Comparison of ENCODE assay signal across 8 cellular contexts in genomic region chr4:185304944-185305690, GRCh38.
DNase-seq lines count a peak whose midpoint lies in the region; ATAC-seq and TF ChIP-seq lines count a peak whose summit lies in the region.

No MANE protein-coding gene starts in this region.

- H2AFZ ChIP-seq in osteoblast (ENCODE audit: low read length) = no peak overlapping the region

- H3K9me3 ChIP-seq in CD4-positive, alpha-beta T cell (ENCODE audit: control insufficient read depth, low read length) = no peaks in the 10 kb centered on the region
- no peaks in the 10 kb centered on the region for H3K9me3 ChIP-seq in SJCRH30 (replicated peaks)
- H3K9me3 ChIP-seq in osteoblast (ENCODE audit: low read depth, low read length) = no peaks in the 10 kb centered on the region

- peaks cover 24% of the 10 kb centered on the region for H3K36me3 Mint-ChIP-seq in CD4-positive, alpha-beta T cell (ENCODE audit: low read depth)
- H3K36me3 Mint-ChIP-seq in mesothelial cell of epicardium = no peaks in the 10 kb centered on the region

- no peaks in the 10 kb centered on the region for H3K27me3 Mint-ChIP-seq in CD4-positive, alpha-beta T cell
- H3K27me3 Mint-ChIP-seq in mesothelial cell of epicardium (ENCODE audit: low read depth) = no peaks in the 10 kb centered on the region

- no peaks in the 10 kb centered on the region for H4K20me1 ChIP-seq in osteoblast (ENCODE audit: insufficient read depth, low read length)

- intact Hi-C loops in CD4-positive, alpha-beta T cell (cut with DNase I, micrococcal nuclease) = loop anchor here in 1 of 2 experiments (5.0 kb wide), 1 partner anchor 263 kb away; no protein-coding TSS in a partner anchor

- H3K79me2 ChIP-seq in osteoblast (ENCODE audit: insufficient read depth, low read length) = peaks cover 4% of the 10 kb centered on the region

- no peaks in the 10 kb centered on the region for H3K36me3 ChIP-seq in SJCRH30
- H3K36me3 ChIP-seq in osteoblast (ENCODE audit: insufficient read depth, low read length) = peaks cover 13% of the 10 kb centered on the region

- DNase-seq in CD4-positive, alpha-beta T cell = peak in 5 of 10 experiments; percentile 1 to 9 (median 4)
- DNase-seq in SJCRH30 = peak; percentile 2 to 23
- no peak for DNase-seq in epithelial cell of prostate (ENCODE audit: low read depth, low spot score)
- peak; percentile 31 for DNase-seq in osteoblast (ENCODE audit: insufficient read length, low spot score, missing footprints)
- no peak for DNase-seq in mesothelial cell of epicardium (ENCODE audit: low spot score in 2 of 2, unreplicated experiment in 2 of 2)
- no peak for DNase-seq in T1000 (lab: John Stamatoyannopoulos, UW)

- no peaks in the 10 kb centered on the region for H3K9me3 Mint-ChIP-seq in CD4-positive, alpha-beta T cell
- no peaks in the 10 kb centered on the region for H3K9me3 Mint-ChIP-seq in mesothelial cell of epicardium

- H3K4me1 Mint-ChIP-seq in CD4-positive, alpha-beta T cell (ENCODE audit: low read depth) = peaks cover 3% of the 10 kb centered on the region
- H3K4me1 Mint-ChIP-seq in mesothelial cell of epicardium = no peaks in the 10 kb centered on the region

- H3K27ac Mint-ChIP-seq in CD4-positive, alpha-beta T cell = no peak overlapping the region
- H3K27ac Mint-ChIP-seq in mesothelial cell of epicardium = no peak overlapping the region

- H3K4me3 Mint-ChIP-seq in CD4-positive, alpha-beta T cell = no peak overlapping the region
- H3K4me3 Mint-ChIP-seq in mesothelial cell of epicardium = no peak overlapping the region

- H3K27ac ChIP-seq in CD4-positive, alpha-beta T cell (ENCODE audit: low read depth, low read length) = no peak overlapping the region
- H3K27ac ChIP-seq in SJCRH30 (no peak overlapping the region), epithelial cell of prostate (peak overlapping the region; percentile 90), osteoblast (ENCODE audit: low read depth, low read length) (peak overlapping the region; percentile 99)

- H3K4me1 ChIP-seq in SJCRH30 = no peaks in the 10 kb centered on the region
- H3K4me1 ChIP-seq in osteoblast (ENCODE audit: insufficient read depth, low read length) = peaks cover 26% of the 10 kb centered on the region

- CTCF ChIA-PET in CD4-positive, alpha-beta T cell (lab: Charles Lee) = interaction anchor here (0.5 kb wide), 1 partner anchor 74 kb away, joined by 4 read pairs; no protein-coding TSS in a partner anchor

- no peak for TF ChIP-seq CTCF in CD4-positive, alpha-beta T cell (IDR thresholded peaks at IDR 0.05)
- TF ChIP-seq CTCF in osteoblast (IDR thresholded peaks at IDR 0.05; ENCODE audit: extremely low read depth, low read depth, low read length) = peak; percentile 41
- TF ChIP-seq CTCF in mesothelial cell of epicardium (IDR thresholded peaks at IDR 0.05; ENCODE audit: unreplicated experiment) = no peak

- peak overlapping the region; percentile 51 for H3K4me2 ChIP-seq in osteoblast (ENCODE audit: insufficient read depth, low read length)

- peak; percentile 82 for ATAC-seq in CD4-positive, alpha-beta T cell (ENCODE audit: poor library complexity)
- ATAC-seq in GM19023 (IDR thresholded peaks at IDR 0.05; ENCODE audit: unreplicated experiment) = peak; percentile 43
- ATAC-seq in HG03097 (IDR thresholded peaks at IDR 0.05; ENCODE audit: low FRiP score, unreplicated experiment) = peak; percentile 45

- POLR2A ChIA-PET in CD4-positive, alpha-beta T cell (lab: Charles Lee) = no interaction called here

- H3K4me3 ChIP-seq in SJCRH30 = no peak overlapping the region
- H3K4me3 ChIP-seq in osteoblast (ENCODE audit: insufficient read depth, low read length) = no peak overlapping the region

- H3K27me3 ChIP-seq in CD4-positive, alpha-beta T cell (ENCODE audit: control insufficient read depth, insufficient read depth, low read length) = no peaks in the 10 kb centered on the region
- H3K27me3 ChIP-seq in SJCRH30 = no peaks in the 10 kb centered on the region
- no peaks in the 10 kb centered on the region for H3K27me3 ChIP-seq in osteoblast (ENCODE audit: insufficient read depth, low read length)

Comparison
In these comparisons a context has a peak if more than half of its experiments do, and no peak if none do; other contexts are left out.
1. DNase-seq: peak in SJCRH30 (2 of 2) and osteoblast (single experiment); none in epithelial cell of prostate (single experiment), mesothelial cell of epicardium (0 of 2) and T1000 (single experiment).
2. H3K27ac ChIP-seq: peak in epithelial cell of prostate (single experiment) and osteoblast (single experiment); none in CD4-positive, alpha-beta T cell (single experiment) and SJCRH30 (single experiment).
3. Peak in every context shown above with its lines, with median percentiles within 50 percentile points of each other: ATAC-seq.